17 cellular contexts compared by ENCODE assay signal in genomic region chr10:89330537-89330936, GRCh38. TPM values are rescaled to one million over a fixed set of nuclear protein-coding genes. Genes with fewer than 3 reads are reported as not detected.
A peak's percentile ranks its signal among the peaks of the same experiment; 100 is the strongest.
DNase-seq lines count a peak whose midpoint lies in the region; ATAC-seq and TF ChIP-seq lines count a peak whose summit lies in the region.
"Had no signal": no experiment of that assay in that cellular context is flagged by ENCODE, and none has a peak within 500 bp of the region (broad histone marks: within the 10 kb centered on the region; RNA-seq: fewer than 3 reads in every experiment).

No MANE protein-coding gene starts in this region.

- no peak for TF ChIP-seq RAD21 in SK-N-SH (IDR thresholded peaks at IDR 0.05; ENCODE audit: low read length)

- H3K4me1 ChIP-seq in SK-N-SH (ENCODE audit: control insufficient read depth in 1 of 2, insufficient read depth in 2 of 2, low read depth in 1 of 2, low read length in 1 of 2) (peaks cover 0 to 30% of the 10 kb centered on the region in 2 experiments; a peak in 2 of 4 replicates), endodermal cell (ENCODE audit: control insufficient read depth, insufficient read depth, low read length) (peaks cover 25% of the 10 kb centered on the region), MM.1S (ENCODE audit: low read length) (peaks cover 25% of the 10 kb centered on the region)

- no peaks in the 10 kb centered on the region for H3K9me3 Mint-ChIP-seq in endodermal cell
- no peaks in the 10 kb centered on the region for H3K9me3 Mint-ChIP-seq in osteocyte (ENCODE audit: unreplicated experiment)

- H3F3A ChIP-seq in SK-N-SH (replicated peaks; ENCODE audit: insufficient read depth) (peaks cover 17% of the 10 kb centered on the region), MM.1S (ENCODE audit: insufficient read depth, low read length) (peaks cover 26% of the 10 kb centered on the region)

- H3K36me3 ChIP-seq in SK-N-SH (replicated peaks in 1 of 2; ENCODE audit: control insufficient read depth in 1 of 2, insufficient read depth in 2 of 2, low read length in 1 of 2), result no peaks in the 10 kb centered on the region
- H3K36me3 ChIP-seq in endodermal cell (ENCODE audit: control insufficient read depth, insufficient read depth, low read length), result no peaks in the 10 kb centered on the region
- H3K36me3 ChIP-seq in MM.1S (replicated peaks; ENCODE audit: insufficient read depth, low read length), result no peaks in the 10 kb centered on the region
- H3K36me3 ChIP-seq: thoracic aorta had no signal

- H3K9me2 ChIP-seq in SK-N-SH (no peaks in the 10 kb centered on the region), MM.1S (replicated peaks; ENCODE audit: insufficient read depth, low read length) (no peaks in the 10 kb centered on the region)

- TF ChIP-seq CTCF in SK-N-SH (IDR thresholded peaks at IDR 0.05) (no peak), endodermal cell (conservative IDR thresholded peaks at IDR 0.05) (no peak), osteocyte (IDR thresholded peaks at IDR 0.05) (no peak), MM.1S (IDR thresholded peaks at IDR 0.05; ENCODE audit: low read length) (no peak)

- H3K27me3 Mint-ChIP-seq in endodermal cell (ENCODE audit: insufficient read depth) (no peaks in the 10 kb centered on the region), osteocyte (ENCODE audit: unreplicated experiment) (no peaks in the 10 kb centered on the region)

- H3K27me3 ChIP-seq in SK-N-SH (ENCODE audit: insufficient read depth) (no peaks in the 10 kb centered on the region), endodermal cell (ENCODE audit: control insufficient read depth, insufficient read depth, low read length, poor library complexity, severe bottlenecking) (no peaks in the 10 kb centered on the region), MM.1S (replicated peaks; ENCODE audit: insufficient read depth, low read length) (0 out of 2 replicates have a peak, but pooled peaks cover 7% of the 10 kb centered on the region)

- H3K9ac ChIP-seq in SK-N-SH, result no peak overlapping the region
- H3K9ac ChIP-seq in endodermal cell (ENCODE audit: extremely low read depth, low read length, poor library complexity, severe bottlenecking), result no peak overlapping the region
- no peak overlapping the region for H3K9ac ChIP-seq in MM.1S (ENCODE audit: low read length)

- POLR2A ChIA-PET in SK-N-SH (lab: Yijun Ruan, JAX), result no interaction called here

- H4K20me1 ChIP-seq in SK-N-SH (ENCODE audit: insufficient read depth) (no peaks in the 10 kb centered on the region), MM.1S (ENCODE audit: insufficient read depth, low read length) (no peaks in the 10 kb centered on the region)

- no peaks in the 10 kb centered on the region for H3K9me3 ChIP-seq in SK-N-SH
- H3K9me3 ChIP-seq in endodermal cell (ENCODE audit: control insufficient read depth, low read length), result no peaks in the 10 kb centered on the region
- H3K9me3 ChIP-seq in MM.1S (replicated peaks; ENCODE audit: insufficient read depth, low read length), result no peaks in the 10 kb centered on the region
- H3K9me3 ChIP-seq: thoracic aorta had no signal

- CTCF ChIA-PET in SK-N-SH (lab: Yijun Ruan, JAX), result no interaction called here

- TF ChIP-seq EP300 in SK-N-SH (IDR thresholded peaks at IDR 0.05; ENCODE audit: borderline replicate concordance in 1 of 2, low read depth in 1 of 2, low read length in 1 of 2), result no peak

- H3K4me3 Mint-ChIP-seq in endodermal cell (no peak overlapping the region), osteocyte (ENCODE audit: unreplicated experiment) (no peak overlapping the region)

- H3K4me3 ChIP-seq in SK-N-SH (ENCODE audit: low read depth in 2 of 2, low read length in 1 of 2) (no peak overlapping the region), endodermal cell (ENCODE audit: low read length) (no peak overlapping the region), MM.1S (ENCODE audit: low read length) (no peak overlapping the region)
- H3K4me3 ChIP-seq: thoracic aorta had no signal

- ATAC-seq in SK-N-SH treated with all-trans-retinoic acid at 6 μM for 48 hours, result no peak

- H3K27ac ChIP-seq in SK-N-SH (ENCODE audit: low read depth in 2 of 2, low read length in 1 of 2) (no peak overlapping the region), endodermal cell (ENCODE audit: low read depth, low read length) (no peak overlapping the region), MM.1S (ENCODE audit: low read length) (no peak overlapping the region)
- H3K27ac ChIP-seq: 22Rv1, thoracic aorta had no signal

- H2AFZ ChIP-seq in SK-N-SH (ENCODE audit: low read depth) (no peak overlapping the region), MM.1S (ENCODE audit: low read length) (no peak overlapping the region)

- DNase-seq in SK-N-SH (no peak), HCEC 1CT (peak; percentile 10), endodermal cell (no peak), osteocyte (ENCODE audit: extremely low spot score, unreplicated experiment) (no peak), GM03348 (ENCODE audit: low spot score) (no peak), MM.1S (no peak)
- no peak for DNase-seq in activated effector memory CD4-positive, alpha-beta T cell treated with anti-CD3 and anti-CD28 coated beads, Interleukin-2, amount 50 U/mL, for 16 hours
- DNase-seq: activated T-cell treated with anti-CD3 and anti-CD28 coated beads, Interleukin-2, amount 50 U/mL, for 1 hour; hippocampal formation; KBM-7; midbrain; NCI-H1930; NCI-H748 treated with DMSO at 0.1 percent for 48 hours had no signal

- H3K4me2 ChIP-seq in SK-N-SH (no peak overlapping the region), MM.1S (ENCODE audit: low read depth, low read length) (no peak overlapping the region)

- H3K4me1 Mint-ChIP-seq in endodermal cell (peaks cover 55% of the 10 kb centered on the region), osteocyte (ENCODE audit: unreplicated experiment) (peaks cover 72% of the 10 kb centered on the region)

- H3K79me2 ChIP-seq in SK-N-SH (ENCODE audit: insufficient read depth) (peaks cover 12% of the 10 kb centered on the region; the same call in 1 of the 2 replicates), MM.1S (ENCODE audit: low read length) (no peaks in the 10 kb centered on the region)

- no peaks in the 10 kb centered on the region for H3K36me3 Mint-ChIP-seq in endodermal cell (ENCODE audit: low read depth)
- no peaks in the 10 kb centered on the region for H3K36me3 Mint-ChIP-seq in osteocyte (ENCODE audit: unreplicated experiment)

- H3K27ac Mint-ChIP-seq in endodermal cell, result peak overlapping the region; percentile 58
- peak overlapping the region; percentile 61 for H3K27ac Mint-ChIP-seq in osteocyte (ENCODE audit: unreplicated experiment)

TF ChIP-seq in SK-N-SH, 30 proteins besides CTCF, POLR2A, EP300 and RAD21:
- TF ChIP-seq EZH2phosphoT487 (IDR thresholded peaks at IDR 0.05; ENCODE audit: borderline replicate concordance, low read depth), result no peak
- TF ChIP-seq PBX3 (IDR thresholded peaks at IDR 0.05), result peak; percentile 38
- TF ChIP-seq GATA2 (CRISPR knock-in tag; IDR thresholded peaks at IDR 0.05), result no peak
- no peak for TF ChIP-seq YY1 (IDR thresholded peaks at IDR 0.05; ENCODE audit: low read depth)
- peak; percentile 63 for TF ChIP-seq TCF12 (IDR thresholded peaks at IDR 0.05)
TF ChIP-seq in SK-N-SH: peak in this region for 2.

TF ChIP-seq in SK-N-SH treated with all-trans-retinoic acid at 6 μM for 48 hours, 23 proteins besides CTCF, POLR2A, EP300 and RAD21 (continues in another document):
- TF ChIP-seq PPARA (CRISPR knock-in tag; IDR thresholded peaks at IDR 0.05; ENCODE audit: borderline replicate concordance) (no peak), ZNF8 (CRISPR knock-in tag; IDR thresholded peaks at IDR 0.05) (no peak), CSDC2 (CRISPR knock-in tag; IDR thresholded peaks at IDR 0.05) (no peak), SNAI2 (CRISPR knock-in tag; IDR thresholded peaks at IDR 0.05) (no peak), ARNTL (CRISPR knock-in tag; IDR thresholded peaks at IDR 0.05; ENCODE audit: borderline replicate concordance, low read depth) (no peak), TSHZ2 (CRISPR knock-in tag; IDR thresholded peaks at IDR 0.05) (no peak)

RNA-seq across cellular contexts. Expression of gene IFIT3, which starts 2.7 kb away (rescaled TPM):
- polyA plus RNA-seq in SK-N-SH (2012; rRNA removed), result 3.2 and 4.0 TPM in 2 replicates
- polyA plus RNA-seq in SK-N-SH (2012; cell fraction: cytosol; rRNA removed), result 5.0 and 5.2 TPM in 2 replicates
- 0.95 and 1.5 TPM in 2 replicates for polyA plus RNA-seq in SK-N-SH (2012; cell fraction: nucleus; rRNA removed)
- total RNA-seq in endodermal cell (under 1 TPM in 1 of 2 donors, not detected in 1; 0.42 TPM), osteocyte (19.9 and 22.7 TPM in 2 replicates)
- polyA plus RNA-seq in endodermal cell (2013, experiment 1 of 2), result 0.61 TPM
- 0.41 TPM for polyA plus RNA-seq in endodermal cell (2013, experiment 2 of 2)

RNA-seq across cellular contexts. Expression of gene IFIT2, which starts 28.7 kb away (rescaled TPM):
- 0.99 and 1.2 TPM in 2 replicates for polyA plus RNA-seq in SK-N-SH (2012; rRNA removed)
- 1.7 and 1.8 TPM in 2 replicates for polyA plus RNA-seq in SK-N-SH (2012; cell fraction: cytosol; rRNA removed)
- 0.48 and 1.1 TPM in 2 replicates for polyA plus RNA-seq in SK-N-SH (2012; cell fraction: nucleus; rRNA removed)
- total RNA-seq in endodermal cell, result under 1 TPM in 1 of 2 donors, not detected in 1; 0.37 TPM
- 0.11 TPM for polyA plus RNA-seq in endodermal cell (2013, experiment 1 of 2)
- polyA plus RNA-seq in endodermal cell (2013, experiment 2 of 2), result 0.12 TPM
- total RNA-seq in osteocyte, result 8.8 and 11.0 TPM in 2 replicates

RNA-seq across cellular contexts. Expression of gene IFIT1B, which starts 47.3 kb away (rescaled TPM):
- polyA plus RNA-seq in SK-N-SH (2012; rRNA removed), result 0.03 TPM in 1 of 2 replicates, not detected in the other
- polyA plus RNA-seq in SK-N-SH (2012; cell fraction: cytosol; rRNA removed), result 0.01 TPM in 1 of 2 replicates, not detected in the other
- not detected in 2 replicates for polyA plus RNA-seq in SK-N-SH (2012; cell fraction: nucleus; rRNA removed)
- total RNA-seq in endodermal cell, result not detected
- not detected for polyA plus RNA-seq in endodermal cell (2013, experiment 1 of 2)
- polyA plus RNA-seq in endodermal cell (2013, experiment 2 of 2), result not detected
- total RNA-seq in osteocyte, result not detected in 2 replicates
- total RNA-seq: bronchial epithelial cell, thoracic aorta had no signal

Comparison
In these comparisons a context has a peak if more than half of its experiments do, and no peak if none do; other contexts are left out.
1. RNA of gene IFIT3, which starts 2.7 kb away (total RNA-seq): 19.9 to 22.7 TPM in osteocyte; 0.42 TPM in endodermal cell; every median in the first group is over 10 times any median in the second.